8 cellular contexts compared by ENCODE assay signal in genomic region chr1:32199043-32199716, GRCh38. TPM values are rescaled to one million over a fixed set of nuclear protein-coding genes. Genes with fewer than 3 reads are reported as not detected.
DNase-seq lines count a peak whose midpoint lies in the region; ATAC-seq and TF ChIP-seq lines count a peak whose summit lies in the region.
"Had no signal": no experiment of that assay in that cellular context is flagged by ENCODE, and none has a peak within 500 bp of the region (broad histone marks: within the 10 kb centered on the region; RNA-seq: fewer than 3 reads in every experiment).

No MANE protein-coding gene starts in this region.

- peaks cover 80% of the 10 kb centered on the region for H3K4me1 Mint-ChIP-seq in stimulated activated naive CD8-positive, alpha-beta T cell treated with anti-CD3 and anti-CD28 coated beads, Interleukin-15, Interleukin-2, amounts not matched to agents 100 ng/mL and 50 ng/mL, for 24 hours (ENCODE audit: low read depth)

- H3K4me3 ChIP-seq in iPS-20b (ENCODE audit: low read length) = peak overlapping the region; percentile 34; the same call in 1 of the 2 replicates
- no peak overlapping the region for H3K4me3 ChIP-seq in vagina

- no peaks in the 10 kb centered on the region for H3K9me3 Mint-ChIP-seq in stimulated activated naive CD8-positive, alpha-beta T cell treated with anti-CD3 and anti-CD28 coated beads, Interleukin-15, Interleukin-2, amounts not matched to agents 100 ng/mL and 50 ng/mL, for 24 hours

- TF ChIP-seq POLR2A in vagina (IDR thresholded peaks at IDR 0.05) = no peak

- H3K27me3 Mint-ChIP-seq in stimulated activated naive CD8-positive, alpha-beta T cell treated with anti-CD3 and anti-CD28 coated beads, Interleukin-15, Interleukin-2, amounts not matched to agents 100 ng/mL and 50 ng/mL, for 24 hours = no peaks in the 10 kb centered on the region

- no peak for ATAC-seq in stimulated activated naive CD8-positive, alpha-beta T cell treated with anti-CD3 and anti-CD28 coated beads, Interleukin-15, Interleukin-2, amounts not matched to agents 100 U/mL and 50 U/mL, for 24 hours
- no peak for ATAC-seq in GM18867 (IDR thresholded peaks at IDR 0.05; ENCODE audit: unreplicated experiment)

- peaks cover 47% of the 10 kb centered on the region for H3K36me3 ChIP-seq in iPS-20b (ENCODE audit: insufficient read depth, low read depth, low read length)
- H3K36me3 ChIP-seq in vagina = peaks cover 0 to 37% of the 10 kb centered on the region in 2 donors

- H3K27me3 ChIP-seq in iPS-20b (ENCODE audit: insufficient read depth, low read length) = peaks cover 14% of the 10 kb centered on the region
- no peaks in the 10 kb centered on the region for H3K27me3 ChIP-seq in vagina

- no peak overlapping the region for H3K27ac ChIP-seq in iPS-20b (ENCODE audit: low read length)
- peak overlapping the region; percentile 77 for H3K27ac ChIP-seq in vagina

- intact Hi-C loops in vagina (cut with DNase I) = no loop called here

- no peak overlapping the region for H3K27ac Mint-ChIP-seq in stimulated activated naive CD8-positive, alpha-beta T cell treated with anti-CD3 and anti-CD28 coated beads, Interleukin-15, Interleukin-2, amounts not matched to agents 100 ng/mL and 50 ng/mL, for 24 hours

- H3K4me1 ChIP-seq in iPS-20b (ENCODE audit: insufficient read depth, low read length) (peaks cover 22% of the 10 kb centered on the region; the same call in 1 of the 2 replicates), vagina (peaks cover 23% of the 10 kb centered on the region)

- no peak overlapping the region for H3K9ac ChIP-seq in iPS-20b (ENCODE audit: low read depth, low read length)

- H3K9me3 ChIP-seq in iPS-20b (ENCODE audit: insufficient read depth, low read depth, low read length) (no peaks in the 10 kb centered on the region), vagina (no peaks in the 10 kb centered on the region)

- no peak for DNase-seq in stimulated activated naive CD8-positive, alpha-beta T cell treated with anti-CD3 and anti-CD28 coated beads, Interleukin-15, Interleukin-2, amounts not matched to agents 100 U/mL and 50 U/mL, for 24 hours
- DNase-seq in vagina (ENCODE audit: extremely low spot score in 2 of 2) = no peak
- no peak for DNase-seq in stimulated activated CD4-positive, alpha-beta T cell treated with anti-CD3 and anti-CD28 coated beads, Interleukin-2, amount 100 ng/mL, for 48 hours
- DNase-seq: activated effector memory CD4-positive, alpha-beta T cell treated with anti-CD3 and anti-CD28 coated beads, Interleukin-2, amount 50 U/mL, for 16 hours had no signal

- H3K4me3 Mint-ChIP-seq in stimulated activated naive CD8-positive, alpha-beta T cell treated with anti-CD3 and anti-CD28 coated beads, Interleukin-15, Interleukin-2, amounts not matched to agents 100 ng/mL and 50 ng/mL, for 24 hours = peak overlapping the region; percentile 20

- no peak for TF ChIP-seq CTCF in vagina (IDR thresholded peaks at IDR 0.05)

- H3K36me3 Mint-ChIP-seq in stimulated activated naive CD8-positive, alpha-beta T cell treated with anti-CD3 and anti-CD28 coated beads, Interleukin-15, Interleukin-2, amounts not matched to agents 100 ng/mL and 50 ng/mL, for 24 hours (ENCODE audit: low read depth) = peaks cover 37% of the 10 kb centered on the region

RNA-seq across cellular contexts. Expression of gene CCDC28B, which starts 1.2 kb away (rescaled TPM):
- 2.9 TPM for total RNA-seq in vagina

RNA-seq across cellular contexts. Expression of gene IQCC, which starts 6.3 kb away (rescaled TPM):
- not detected for total RNA-seq in vagina

RNA-seq across cellular contexts. Expression of gene DCDC2B, which starts 9.7 kb away (rescaled TPM):
- not detected for total RNA-seq in vagina
- total RNA-seq: pulmonary artery endothelial cell had no signal

RNA-seq across cellular contexts. Expression of gene TXLNA, which starts 19.7 kb away (rescaled TPM):
- total RNA-seq in vagina = 45.7 TPM

RNA-seq across cellular contexts. Expression of gene TMEM234, which starts 23.0 kb away (rescaled TPM):
- total RNA-seq in vagina = 8.3 TPM
